1 cellular context compared by ENCODE assay signal in the genomic region with DNA sequence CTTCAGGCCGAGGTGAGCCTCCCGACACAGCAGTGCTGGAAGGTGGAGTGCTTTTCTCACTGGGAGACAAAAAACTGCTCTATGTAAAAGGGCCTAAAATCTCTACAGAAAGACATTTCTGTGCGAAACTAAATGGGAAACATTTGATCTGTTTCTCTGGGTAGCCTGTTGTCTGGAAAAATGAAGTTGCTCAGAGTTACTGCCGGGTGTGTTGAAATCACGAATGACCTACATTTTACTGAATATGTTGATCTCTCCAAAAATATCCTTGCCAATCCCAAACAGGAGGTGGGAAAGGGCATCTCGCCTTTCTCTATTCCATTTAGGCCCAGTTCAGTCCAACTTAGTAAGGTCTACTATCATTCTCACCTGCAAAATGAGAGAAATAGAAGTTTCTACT.
TF ChIP-seq lines count a peak whose summit lies in the region.

No MANE protein-coding gene starts in this region.

TF ChIP-seq in liver, 16 proteins besides CTCF, POLR2A, EP300 and RAD21 (continued from another document):
- TF ChIP-seq, protein P1, sequence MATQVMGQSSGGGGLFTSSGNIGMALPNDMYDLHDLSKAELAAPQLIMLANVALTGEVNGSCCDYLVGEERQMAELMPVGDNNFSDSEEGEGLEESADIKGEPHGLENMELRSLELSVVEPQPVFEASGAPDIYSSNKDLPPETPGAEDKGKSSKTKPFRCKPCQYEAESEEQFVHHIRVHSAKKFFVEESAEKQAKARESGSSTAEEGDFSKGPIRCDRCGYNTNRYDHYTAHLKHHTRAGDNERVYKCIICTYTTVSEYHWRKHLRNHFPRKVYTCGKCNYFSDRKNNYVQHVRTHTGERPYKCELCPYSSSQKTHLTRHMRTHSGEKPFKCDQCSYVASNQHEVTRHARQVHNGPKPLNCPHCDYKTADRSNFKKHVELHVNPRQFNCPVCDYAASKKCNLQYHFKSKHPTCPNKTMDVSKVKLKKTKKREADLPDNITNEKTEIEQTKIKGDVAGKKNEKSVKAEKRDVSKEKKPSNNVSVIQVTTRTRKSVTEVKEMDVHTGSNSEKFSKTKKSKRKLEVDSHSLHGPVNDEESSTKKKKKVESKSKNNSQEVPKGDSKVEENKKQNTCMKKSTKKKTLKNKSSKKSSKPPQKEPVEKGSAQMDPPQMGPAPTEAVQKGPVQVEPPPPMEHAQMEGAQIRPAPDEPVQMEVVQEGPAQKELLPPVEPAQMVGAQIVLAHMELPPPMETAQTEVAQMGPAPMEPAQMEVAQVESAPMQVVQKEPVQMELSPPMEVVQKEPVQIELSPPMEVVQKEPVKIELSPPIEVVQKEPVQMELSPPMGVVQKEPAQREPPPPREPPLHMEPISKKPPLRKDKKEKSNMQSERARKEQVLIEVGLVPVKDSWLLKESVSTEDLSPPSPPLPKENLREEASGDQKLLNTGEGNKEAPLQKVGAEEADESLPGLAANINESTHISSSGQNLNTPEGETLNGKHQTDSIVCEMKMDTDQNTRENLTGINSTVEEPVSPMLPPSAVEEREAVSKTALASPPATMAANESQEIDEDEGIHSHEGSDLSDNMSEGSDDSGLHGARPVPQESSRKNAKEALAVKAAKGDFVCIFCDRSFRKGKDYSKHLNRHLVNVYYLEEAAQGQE (IDR thresholded peaks at IDR 0.05): peak; percentile 75
